Comparison of ENCODE assay signal across 9 cellular contexts in the genomic region with DNA sequence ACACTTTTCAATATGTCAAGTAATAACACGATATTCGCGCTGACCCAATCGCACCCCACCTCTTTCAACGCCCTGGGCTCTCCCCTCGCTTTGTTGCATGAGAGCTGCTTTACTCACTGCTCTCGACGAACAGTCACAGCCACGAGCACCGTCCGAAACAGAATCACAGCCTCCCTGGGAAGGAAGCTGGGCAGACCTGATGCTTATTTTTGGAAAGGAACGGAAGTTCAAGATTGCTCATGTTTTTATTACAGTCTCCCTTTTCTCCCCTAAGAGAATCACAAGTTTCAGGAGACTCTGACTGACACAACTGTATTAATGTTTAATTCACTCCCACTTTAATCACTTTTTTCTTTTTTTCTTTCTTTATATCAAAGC.
DNase-seq lines count a peak whose midpoint lies in the region; ATAC-seq and TF ChIP-seq lines count a peak whose summit lies in the region.
"Had no signal": no experiment of that assay in that cellular context is flagged by ENCODE, and none has a peak within 500 bp of the region (broad histone marks: within the 10 kb centered on the region; RNA-seq: fewer than 3 reads in every experiment).

No MANE protein-coding gene starts in this region.

- peaks cover 69% of the 10 kb centered on the region for H3K4me1 Mint-ChIP-seq in WTC11

- H3K9me3 ChIP-seq in heart right ventricle: no peaks in the 10 kb centered on the region
- H3K9me3 ChIP-seq in tibial artery: no peaks in the 10 kb centered on the region
- H3K9me3 ChIP-seq in thyroid gland: no peaks in the 10 kb centered on the region

- intact Hi-C loops in heart right ventricle (cut with DNase I) (loop anchor here in 2 of 10 donors (10.0 kb wide), 1 partner anchor 62 kb away; no protein-coding TSS in a partner anchor), tibial artery (cut with DNase I; ENCODE audit: low total_unique reads) (no loop called here), thyroid gland (cut with DNase I) (no loop called here)

- H3K9me3 Mint-ChIP-seq in WTC11: no peaks in the 10 kb centered on the region

- CTCF ChIA-PET in WTC11 (lab: Charles Lee): interaction anchor here (0.7 kb wide), 1 partner anchor 39 kb away, joined by 3 read pairs; no protein-coding TSS in a partner anchor

- no peak overlapping the region for H3K4me3 Mint-ChIP-seq in WTC11

- TF ChIP-seq CTCF in WTC11 (IDR thresholded peaks at IDR 0.05) (no peak), heart right ventricle (IDR thresholded peaks at IDR 0.05) (no peak), tibial artery (IDR thresholded peaks at IDR 0.05) (no peak), thyroid gland (IDR thresholded peaks at IDR 0.05) (no peak)

- H3K27me3 ChIP-seq in heart right ventricle: no peaks in the 10 kb centered on the region
- no peaks in the 10 kb centered on the region for H3K27me3 ChIP-seq in tibial artery
- H3K27me3 ChIP-seq in thyroid gland: no peaks in the 10 kb centered on the region

- peaks cover 6% of the 10 kb centered on the region; the same call in 1 of the 2 replicates for H3K36me3 Mint-ChIP-seq in WTC11

- no peak for TF ChIP-seq POLR2A in thyroid gland (IDR thresholded peaks at IDR 0.05)

- H3K27ac ChIP-seq in heart right ventricle (peak overlapping the region in 6 of 10 donors; percentile 2 to 61 (median 36)), tibial artery (peak overlapping the region; percentile 51 to 67), thyroid gland (no peak overlapping the region)

- peak overlapping the region; percentile 25 for H3K27ac Mint-ChIP-seq in WTC11

- H3K27me3 Mint-ChIP-seq in WTC11 (ENCODE audit: low read depth): no peaks in the 10 kb centered on the region

- DNase-seq in WTC11 (ENCODE audit: low spot score): no peak
- peak in 1 of 2 donors; percentile 38 for DNase-seq in heart right ventricle
- peak; percentile 46 to 80 for DNase-seq in tibial artery
- DNase-seq in activated gamma-delta T cell treated with Interleukin-2 at 50 U/mL for 16 hours: no peak
- DNase-seq in thyroid gland: no peak
- DNase-seq in amniotic stem cell (lab: John Stamatoyannopoulos, UW): no peak

- peaks cover 12 to 81% (median 64%) of the 10 kb centered on the region in 9 donors for H3K4me1 ChIP-seq in heart right ventricle
- H3K4me1 ChIP-seq in tibial artery: peaks cover 0 to 56% (median 32%) of the 10 kb centered on the region in 4 donors
- H3K4me1 ChIP-seq in thyroid gland: peaks cover 0 to 29% of the 10 kb centered on the region in 2 donors

- peak overlapping the region in 1 of 10 donors; percentile 6 for H3K4me3 ChIP-seq in heart right ventricle
- no peak overlapping the region for H3K4me3 ChIP-seq in tibial artery
- no peak overlapping the region for H3K4me3 ChIP-seq in thyroid gland (replicated peaks in 1 of 3)
- H3K4me3 ChIP-seq: lung had no signal

- POLR2A ChIA-PET in WTC11 (lab: Charles Lee): interaction anchor here (0.7 kb wide), 1 partner anchor 14 kb away, joined by 3 read pairs; no protein-coding TSS in a partner anchor

- H3K36me3 ChIP-seq in heart right ventricle: peaks cover 0 to 14% (median 0%) of the 10 kb centered on the region in 9 donors
- H3K36me3 ChIP-seq in tibial artery: no peaks in the 10 kb centered on the region
- H3K36me3 ChIP-seq in thyroid gland: no peaks in the 10 kb centered on the region

- peak; percentile 54 for ATAC-seq in GM19025 (IDR thresholded peaks at IDR 0.05; ENCODE audit: low read depth, unreplicated experiment)
- peak; percentile 69 for ATAC-seq in HG02938 (IDR thresholded peaks at IDR 0.05; ENCODE audit: unreplicated experiment)
- ATAC-seq in WTC11: no peak
- peak; percentile 54 to 83 (median 62) for ATAC-seq in heart right ventricle

- 26 to 29% methylated on average over 12 of the region's 12 CpGs for WGBS in heart right ventricle, 2 donors
- 63 to 70% methylated on average over 12 of the region's 12 CpGs for WGBS in thyroid gland, 2 donors

TF ChIP-seq in WTC11, 78 proteins besides CTCF, POLR2A, EP300 and RAD21 (continues in another document):
- TF ChIP-seq, protein P1, sequence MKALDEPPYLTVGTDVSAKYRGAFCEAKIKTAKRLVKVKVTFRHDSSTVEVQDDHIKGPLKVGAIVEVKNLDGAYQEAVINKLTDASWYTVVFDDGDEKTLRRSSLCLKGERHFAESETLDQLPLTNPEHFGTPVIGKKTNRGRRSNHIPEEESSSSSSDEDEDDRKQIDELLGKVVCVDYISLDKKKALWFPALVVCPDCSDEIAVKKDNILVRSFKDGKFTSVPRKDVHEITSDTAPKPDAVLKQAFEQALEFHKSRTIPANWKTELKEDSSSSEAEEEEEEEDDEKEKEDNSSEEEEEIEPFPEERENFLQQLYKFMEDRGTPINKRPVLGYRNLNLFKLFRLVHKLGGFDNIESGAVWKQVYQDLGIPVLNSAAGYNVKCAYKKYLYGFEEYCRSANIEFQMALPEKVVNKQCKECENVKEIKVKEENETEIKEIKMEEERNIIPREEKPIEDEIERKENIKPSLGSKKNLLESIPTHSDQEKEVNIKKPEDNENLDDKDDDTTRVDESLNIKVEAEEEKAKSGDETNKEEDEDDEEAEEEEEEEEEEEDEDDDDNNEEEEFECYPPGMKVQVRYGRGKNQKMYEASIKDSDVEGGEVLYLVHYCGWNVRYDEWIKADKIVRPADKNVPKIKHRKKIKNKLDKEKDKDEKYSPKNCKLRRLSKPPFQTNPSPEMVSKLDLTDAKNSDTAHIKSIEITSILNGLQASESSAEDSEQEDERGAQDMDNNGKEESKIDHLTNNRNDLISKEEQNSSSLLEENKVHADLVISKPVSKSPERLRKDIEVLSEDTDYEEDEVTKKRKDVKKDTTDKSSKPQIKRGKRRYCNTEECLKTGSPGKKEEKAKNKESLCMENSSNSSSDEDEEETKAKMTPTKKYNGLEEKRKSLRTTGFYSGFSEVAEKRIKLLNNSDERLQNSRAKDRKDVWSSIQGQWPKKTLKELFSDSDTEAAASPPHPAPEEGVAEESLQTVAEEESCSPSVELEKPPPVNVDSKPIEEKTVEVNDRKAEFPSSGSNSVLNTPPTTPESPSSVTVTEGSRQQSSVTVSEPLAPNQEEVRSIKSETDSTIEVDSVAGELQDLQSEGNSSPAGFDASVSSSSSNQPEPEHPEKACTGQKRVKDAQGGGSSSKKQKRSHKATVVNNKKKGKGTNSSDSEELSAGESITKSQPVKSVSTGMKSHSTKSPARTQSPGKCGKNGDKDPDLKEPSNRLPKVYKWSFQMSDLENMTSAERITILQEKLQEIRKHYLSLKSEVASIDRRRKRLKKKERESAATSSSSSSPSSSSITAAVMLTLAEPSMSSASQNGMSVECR (CRISPR knock-in tag; IDR thresholded peaks at IDR 0.05; ENCODE audit: borderline replicate concordance): no peak
- TF ChIP-seq, protein P2, sequence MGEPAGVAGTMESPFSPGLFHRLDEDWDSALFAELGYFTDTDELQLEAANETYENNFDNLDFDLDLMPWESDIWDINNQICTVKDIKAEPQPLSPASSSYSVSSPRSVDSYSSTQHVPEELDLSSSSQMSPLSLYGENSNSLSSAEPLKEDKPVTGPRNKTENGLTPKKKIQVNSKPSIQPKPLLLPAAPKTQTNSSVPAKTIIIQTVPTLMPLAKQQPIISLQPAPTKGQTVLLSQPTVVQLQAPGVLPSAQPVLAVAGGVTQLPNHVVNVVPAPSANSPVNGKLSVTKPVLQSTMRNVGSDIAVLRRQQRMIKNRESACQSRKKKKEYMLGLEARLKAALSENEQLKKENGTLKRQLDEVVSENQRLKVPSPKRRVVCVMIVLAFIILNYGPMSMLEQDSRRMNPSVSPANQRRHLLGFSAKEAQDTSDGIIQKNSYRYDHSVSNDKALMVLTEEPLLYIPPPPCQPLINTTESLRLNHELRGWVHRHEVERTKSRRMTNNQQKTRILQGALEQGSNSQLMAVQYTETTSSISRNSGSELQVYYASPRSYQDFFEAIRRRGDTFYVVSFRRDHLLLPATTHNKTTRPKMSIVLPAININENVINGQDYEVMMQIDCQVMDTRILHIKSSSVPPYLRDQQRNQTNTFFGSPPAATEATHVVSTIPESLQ (CRISPR knock-in tag; IDR thresholded peaks at IDR 0.05): no peak
- TF ChIP-seq CBFB (CRISPR knock-in tag; IDR thresholded peaks at IDR 0.05; ENCODE audit: low read depth) (no peak), IRF2 (CRISPR knock-in tag; IDR thresholded peaks at IDR 0.05; ENCODE audit: borderline replicate concordance, low read depth) (no peak), ATF1 (CRISPR knock-in tag; IDR thresholded peaks at IDR 0.05) (no peak)
- TF ChIP-seq, protein P3, sequence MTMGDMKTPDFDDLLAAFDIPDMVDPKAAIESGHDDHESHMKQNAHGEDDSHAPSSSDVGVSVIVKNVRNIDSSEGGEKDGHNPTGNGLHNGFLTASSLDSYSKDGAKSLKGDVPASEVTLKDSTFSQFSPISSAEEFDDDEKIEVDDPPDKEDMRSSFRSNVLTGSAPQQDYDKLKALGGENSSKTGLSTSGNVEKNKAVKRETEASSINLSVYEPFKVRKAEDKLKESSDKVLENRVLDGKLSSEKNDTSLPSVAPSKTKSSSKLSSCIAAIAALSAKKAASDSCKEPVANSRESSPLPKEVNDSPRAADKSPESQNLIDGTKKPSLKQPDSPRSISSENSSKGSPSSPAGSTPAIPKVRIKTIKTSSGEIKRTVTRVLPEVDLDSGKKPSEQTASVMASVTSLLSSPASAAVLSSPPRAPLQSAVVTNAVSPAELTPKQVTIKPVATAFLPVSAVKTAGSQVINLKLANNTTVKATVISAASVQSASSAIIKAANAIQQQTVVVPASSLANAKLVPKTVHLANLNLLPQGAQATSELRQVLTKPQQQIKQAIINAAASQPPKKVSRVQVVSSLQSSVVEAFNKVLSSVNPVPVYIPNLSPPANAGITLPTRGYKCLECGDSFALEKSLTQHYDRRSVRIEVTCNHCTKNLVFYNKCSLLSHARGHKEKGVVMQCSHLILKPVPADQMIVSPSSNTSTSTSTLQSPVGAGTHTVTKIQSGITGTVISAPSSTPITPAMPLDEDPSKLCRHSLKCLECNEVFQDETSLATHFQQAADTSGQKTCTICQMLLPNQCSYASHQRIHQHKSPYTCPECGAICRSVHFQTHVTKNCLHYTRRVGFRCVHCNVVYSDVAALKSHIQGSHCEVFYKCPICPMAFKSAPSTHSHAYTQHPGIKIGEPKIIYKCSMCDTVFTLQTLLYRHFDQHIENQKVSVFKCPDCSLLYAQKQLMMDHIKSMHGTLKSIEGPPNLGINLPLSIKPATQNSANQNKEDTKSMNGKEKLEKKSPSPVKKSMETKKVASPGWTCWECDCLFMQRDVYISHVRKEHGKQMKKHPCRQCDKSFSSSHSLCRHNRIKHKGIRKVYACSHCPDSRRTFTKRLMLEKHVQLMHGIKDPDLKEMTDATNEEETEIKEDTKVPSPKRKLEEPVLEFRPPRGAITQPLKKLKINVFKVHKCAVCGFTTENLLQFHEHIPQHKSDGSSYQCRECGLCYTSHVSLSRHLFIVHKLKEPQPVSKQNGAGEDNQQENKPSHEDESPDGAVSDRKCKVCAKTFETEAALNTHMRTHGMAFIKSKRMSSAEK (CRISPR knock-in tag; IDR thresholded peaks at IDR 0.05; ENCODE audit: borderline replicate concordance): no peak

Comparison
In these comparisons a context has a peak if more than half of its experiments do, and no peak if none do; other contexts are left out.
1. DNase-seq: peak in tibial artery (2 of 2); none in WTC11 (single experiment), activated gamma-delta T cell treated with Interleukin-2 at 50 U/mL for 16 hours (single experiment), thyroid gland (0 of 2) and amniotic stem cell (single experiment).
2. H3K27ac ChIP-seq: peak in heart right ventricle (6 of 10) and tibial artery (2 of 2); none in thyroid gland (0 of 3).